In the genomic region with DNA sequence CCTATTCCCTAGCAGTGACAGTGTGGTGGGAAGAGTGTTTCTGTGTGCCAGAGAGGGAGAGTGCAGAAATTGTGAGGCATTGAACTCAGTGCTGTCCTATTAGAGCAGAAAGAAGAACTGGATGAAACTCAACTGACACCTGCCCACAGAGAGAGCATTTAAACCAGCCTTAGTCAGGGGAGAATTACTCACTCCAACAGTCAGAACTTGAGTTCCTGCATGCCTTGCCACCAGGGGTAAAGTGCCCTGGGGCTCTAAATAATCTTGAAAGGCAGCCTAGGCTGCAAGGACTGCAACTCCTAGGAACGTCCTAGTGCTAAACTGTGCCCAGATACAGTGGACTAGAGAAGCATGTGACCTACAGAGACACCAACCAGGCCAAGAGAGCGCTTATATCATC, we compare ENCODE assay signal across 15 cellular contexts. TPM values are rescaled to one million over a fixed set of nuclear protein-coding genes. Genes with fewer than 3 reads are reported as not detected.
DNase-seq lines count a peak whose midpoint lies in the region; ATAC-seq, FAIRE-seq and TF ChIP-seq lines count a peak whose summit lies in the region.
"Had no signal": no experiment of that assay in that cellular context is flagged by ENCODE, and none has a peak within 500 bp of the region (broad histone marks: within the 10 kb centered on the region; RNA-seq: fewer than 3 reads in every experiment).

No MANE protein-coding gene starts in this region.

- ATAC-seq in GM19397 (IDR thresholded peaks at IDR 0.05; ENCODE audit: unreplicated experiment) (peak; percentile 62), HG03442 (IDR thresholded peaks at IDR 0.05; ENCODE audit: unreplicated experiment) (peak; percentile 91)
- ATAC-seq: natural killer cell had no signal

- H3K9ac ChIP-seq in endodermal cell (ENCODE audit: extremely low read depth, low read length, poor library complexity, severe bottlenecking): no peak overlapping the region

- H3K27ac ChIP-seq in endodermal cell (ENCODE audit: low read depth, low read length): no peak overlapping the region
- H3K27ac ChIP-seq: hepatocyte had no signal

- H3K36me3 Mint-ChIP-seq in activated naive CD8-positive, alpha-beta T cell treated with anti-CD3 and anti-CD28 coated beads for 36 hours: no peaks in the 10 kb centered on the region
- no peaks in the 10 kb centered on the region for H3K36me3 Mint-ChIP-seq in endodermal cell (ENCODE audit: low read depth)
- H3K36me3 Mint-ChIP-seq: natural killer cell, type B pancreatic cell had no signal

- H3K4me3 Mint-ChIP-seq in activated naive CD8-positive, alpha-beta T cell treated with anti-CD3 and anti-CD28 coated beads for 36 hours: no peak overlapping the region
- no peak overlapping the region for H3K4me3 Mint-ChIP-seq in endodermal cell
- H3K4me3 Mint-ChIP-seq: natural killer cell, type B pancreatic cell had no signal

- H3K4me3 ChIP-seq in H7 (ENCODE audit: insufficient read depth, low read depth, low read length) (no peak overlapping the region), endodermal cell (ENCODE audit: low read length) (no peak overlapping the region)
- H3K4me3 ChIP-seq: hepatocyte had no signal

- H3K27ac Mint-ChIP-seq in activated naive CD8-positive, alpha-beta T cell treated with anti-CD3 and anti-CD28 coated beads for 36 hours: peak overlapping the region; percentile 67
- no peak overlapping the region for H3K27ac Mint-ChIP-seq in endodermal cell
- H3K27ac Mint-ChIP-seq: type B pancreatic cell had no signal

- H3K4me1 ChIP-seq in endodermal cell (ENCODE audit: control insufficient read depth, insufficient read depth, low read length): no peaks in the 10 kb centered on the region

- no peaks in the 10 kb centered on the region for H3K36me3 ChIP-seq in H7 (replicated peaks; ENCODE audit: control insufficient read depth, insufficient read depth, low read length)
- H3K36me3 ChIP-seq in endodermal cell (ENCODE audit: control insufficient read depth, insufficient read depth, low read length): no peaks in the 10 kb centered on the region

- no peak for FAIRE-seq in urothelium cell line (lab: Jason Lieb, UNC)
- FAIRE-seq: colon had no signal

- H3K9me3 Mint-ChIP-seq in activated naive CD8-positive, alpha-beta T cell treated with anti-CD3 and anti-CD28 coated beads for 36 hours: no peaks in the 10 kb centered on the region
- H3K9me3 Mint-ChIP-seq in endodermal cell: peaks cover 56% of the 10 kb centered on the region
- H3K9me3 Mint-ChIP-seq: natural killer cell, type B pancreatic cell had no signal

- no peak for TF ChIP-seq CTCF in endodermal cell (conservative IDR thresholded peaks at IDR 0.05)

- peaks cover 16% of the 10 kb centered on the region for H3K4me1 Mint-ChIP-seq in activated naive CD8-positive, alpha-beta T cell treated with anti-CD3 and anti-CD28 coated beads for 36 hours
- H3K4me1 Mint-ChIP-seq in endodermal cell: no peaks in the 10 kb centered on the region

- H3K27me3 ChIP-seq in H7 (ENCODE audit: control insufficient read depth, insufficient read depth, low read length): no peaks in the 10 kb centered on the region
- no peaks in the 10 kb centered on the region for H3K27me3 ChIP-seq in endodermal cell (ENCODE audit: control insufficient read depth, insufficient read depth, low read length, poor library complexity, severe bottlenecking)
- H3K27me3 ChIP-seq: hepatocyte had no signal

- no peaks in the 10 kb centered on the region for H3K27me3 Mint-ChIP-seq in activated naive CD8-positive, alpha-beta T cell treated with anti-CD3 and anti-CD28 coated beads for 36 hours
- no peaks in the 10 kb centered on the region for H3K27me3 Mint-ChIP-seq in endodermal cell (ENCODE audit: insufficient read depth)
- H3K27me3 Mint-ChIP-seq: CD4-positive, alpha-beta memory T cell; type B pancreatic cell had no signal

- no peaks in the 10 kb centered on the region for H3K9me3 ChIP-seq in endodermal cell (ENCODE audit: control insufficient read depth, low read length)

- WGBS in endodermal cell (ENCODE audit: insufficient coverage in 1 of 2, insufficient read length in 1 of 2), 2 experiments: 80 to 88% methylated on average over 1 to 2 of the region's 2 CpGs

- DNase-seq in GDM1 (lab: John Stamatoyannopoulos, UW): peak; percentile 19
- no peak for DNase-seq in activated naive CD8-positive, alpha-beta T cell treated with anti-CD3 and anti-CD28 coated beads for 36 hours
- DNase-seq in H7: no peak
- no peak for DNase-seq in cortex of kidney (lab: John Stamatoyannopoulos, UW)
- DNase-seq in urothelium cell line (ENCODE audit: low spot score): no peak
- no peak for DNase-seq in endodermal cell
- DNase-seq: CD4-positive, alpha-beta memory T cell; natural killer cell; NCI-H1930; SHP77 treated with DMSO at 0.1 percent for 48 hours had no signal

RNA-seq across cellular contexts. Expression of a gene that starts 12.8 kb away (rescaled TPM):
- under 1 TPM; 0.36 to 0.66 TPM for total RNA-seq in activated naive CD8-positive, alpha-beta T cell treated with anti-CD3 and anti-CD28 coated beads for 36 hours
- not detected in 2 replicates for total RNA-seq in H7 (2014; rRNA removed; shearing (Covaris generic))
- under 1 TPM; 0.11 to 0.24 TPM for total RNA-seq in endodermal cell
- 0.18 TPM for polyA plus RNA-seq in endodermal cell (2013, experiment 1 of 2)
- polyA plus RNA-seq in endodermal cell (2013, experiment 2 of 2): 0.12 TPM
